Comparison of ENCODE assay signal across 9 cellular contexts in the genomic region with DNA sequence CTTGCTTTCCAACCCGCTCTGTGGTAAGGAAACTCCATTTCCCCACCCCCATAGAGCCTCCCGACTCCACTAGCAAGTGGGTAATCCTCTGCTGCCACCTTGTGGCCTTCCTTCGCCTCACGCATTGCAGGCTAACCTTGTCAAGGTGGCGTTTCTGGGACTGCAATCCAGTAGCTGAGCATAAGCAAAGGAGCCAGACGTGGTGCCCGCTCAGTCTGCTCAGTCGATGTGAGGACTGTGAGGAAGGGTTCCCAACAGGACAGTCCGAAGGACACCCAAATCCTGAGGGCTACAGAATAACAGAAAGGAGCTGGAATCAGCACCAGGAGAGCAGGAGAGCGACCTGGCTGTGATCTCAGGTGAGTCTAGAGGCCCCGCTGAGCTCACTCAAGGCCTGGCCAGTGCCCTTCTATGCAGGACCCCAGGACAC.
A peak's percentile ranks its signal among the peaks of the same experiment; 100 is the strongest.
DNase-seq lines count a peak whose midpoint lies in the region; ATAC-seq and TF ChIP-seq lines count a peak whose summit lies in the region.
"Had no signal": no experiment of that assay in that cellular context is flagged by ENCODE, and none has a peak within 500 bp of the region (broad histone marks: within the 10 kb centered on the region; RNA-seq: fewer than 3 reads in every experiment).

No MANE protein-coding gene starts in this region.

- no peaks in the 10 kb centered on the region for H3K36me3 Mint-ChIP-seq in CD14-positive monocyte
- H3K36me3 Mint-ChIP-seq in activated CD4-positive, alpha-beta T cell treated with anti-CD3 and anti-CD28 coated beads, Interleukin-2, amount 10 ng/mL, durations not matched to agents 24 days and 14 days (ENCODE audit: low read depth): no peaks in the 10 kb centered on the region
- H3K36me3 Mint-ChIP-seq: activated naive CD4-positive, alpha-beta T cell treated with anti-CD3 and anti-CD28 coated beads, Interleukin-2, amount 50 U/mL, for 24 hours had no signal

- intact Hi-C loops in CD14-positive monocyte (cut with micrococcal nuclease): no loop called here
- intact Hi-C loops in activated CD4-positive, alpha-beta T cell treated with anti-CD3 and anti-CD28 coated beads, Interleukin-2, amount 10 ng/mL, durations not matched to agents 24 days and 14 days (cut with micrococcal nuclease): loop anchor here (1.0 kb wide), 1 partner anchor 293 kb away; no protein-coding TSS in a partner anchor

- peaks cover 0 to 3% (median 3%) of the 10 kb centered on the region in 3 donors for H3K27me3 Mint-ChIP-seq in CD14-positive monocyte (ENCODE audit: low read depth in 3 of 3)
- H3K27me3 Mint-ChIP-seq in activated CD4-positive, alpha-beta T cell treated with anti-CD3 and anti-CD28 coated beads, Interleukin-2, amount 10 ng/mL, durations not matched to agents 24 days and 14 days: peaks cover 9% of the 10 kb centered on the region

- no peaks in the 10 kb centered on the region for H3K9me3 Mint-ChIP-seq in CD14-positive monocyte
- H3K9me3 Mint-ChIP-seq in activated CD4-positive, alpha-beta T cell treated with anti-CD3 and anti-CD28 coated beads, Interleukin-2, amount 10 ng/mL, durations not matched to agents 24 days and 14 days: no peaks in the 10 kb centered on the region
- H3K9me3 Mint-ChIP-seq: activated naive CD4-positive, alpha-beta T cell treated with anti-CD3 and anti-CD28 coated beads, Interleukin-2, amount 50 U/mL, for 24 hours had no signal

- TF ChIP-seq CTCF in CD14-positive monocyte (IDR thresholded peaks at IDR 0.05): peak; percentile 75

- H3K4me3 Mint-ChIP-seq in CD14-positive monocyte: no peak overlapping the region
- H3K4me3 Mint-ChIP-seq in activated CD4-positive, alpha-beta T cell treated with anti-CD3 and anti-CD28 coated beads, Interleukin-2, amount 10 ng/mL, durations not matched to agents 24 days and 14 days: no peak overlapping the region
- H3K4me3 Mint-ChIP-seq: activated naive CD4-positive, alpha-beta T cell treated with anti-CD3 and anti-CD28 coated beads, Interleukin-2, amount 50 U/mL, for 24 hours had no signal

- no peak overlapping the region for H3K27ac Mint-ChIP-seq in CD14-positive monocyte
- H3K27ac Mint-ChIP-seq in activated CD4-positive, alpha-beta T cell treated with anti-CD3 and anti-CD28 coated beads, Interleukin-2, amount 10 ng/mL, durations not matched to agents 24 days and 14 days: no peak overlapping the region
- H3K27ac Mint-ChIP-seq: activated naive CD4-positive, alpha-beta T cell treated with anti-CD3 and anti-CD28 coated beads, Interleukin-2, amount 50 U/mL, for 24 hours had no signal

- no peaks in the 10 kb centered on the region for H3K4me1 Mint-ChIP-seq in CD14-positive monocyte
- H3K4me1 Mint-ChIP-seq in activated CD4-positive, alpha-beta T cell treated with anti-CD3 and anti-CD28 coated beads, Interleukin-2, amount 10 ng/mL, durations not matched to agents 24 days and 14 days: no peaks in the 10 kb centered on the region

- DNase-seq in CD14-positive monocyte (ENCODE audit: low spot score) (peak; percentile 55), NCI-H460 (ENCODE audit: extremely low read depth, low read depth) (peak; percentile 85), dermis blood vessel endothelial cell (peak; percentile 87), medulla oblongata (ENCODE audit: extremely low spot score) (peak; percentile 86)
- peak; percentile 93 for DNase-seq in activated CD4-positive, alpha-beta T cell treated with anti-CD3 and anti-CD28 coated beads, Interleukin-2, amount 10 ng/mL, durations not matched to agents 24 days and 14 days
- DNase-seq in stimulated activated CD8-positive, alpha-beta memory T cell treated with anti-CD3 and anti-CD28 coated beads, Interleukin-15, amount 100 ng/mL, for 48 hours (ENCODE audit: low read depth in 2 of 2): peak; percentile 54

- ATAC-seq in GM19035 (IDR thresholded peaks at IDR 0.05; ENCODE audit: unreplicated experiment) (peak; percentile 98), HG03159 (IDR thresholded peaks at IDR 0.05; ENCODE audit: unreplicated experiment) (peak; percentile 98)

Comparison
In these comparisons a context has a peak if more than half of its experiments do, and no peak if none do; other contexts are left out.
1. Peak in every context shown above with its lines: DNase-seq and ATAC-seq.